Comparison of ENCODE assay signal across 8 cellular contexts in genomic region chrX:72100824-72101351, GRCh38. TPM values are rescaled to one million over a fixed set of nuclear protein-coding genes. Genes with fewer than 3 reads are reported as not detected.
A peak's percentile ranks its signal among the peaks of the same experiment; 100 is the strongest.
DNase-seq lines count a peak whose midpoint lies in the region; ATAC-seq and TF ChIP-seq lines count a peak whose summit lies in the region.

No MANE protein-coding gene starts in this region.

- H3K4me1 ChIP-seq in HUES64 (ENCODE audit: insufficient read depth, low read length): peaks cover 9% of the 10 kb centered on the region; the same call in 1 of the 2 replicates
- H3K4me1 ChIP-seq in upper lobe of left lung: peaks cover 7 to 19% (median 13%) of the 10 kb centered on the region in 4 donors

- peaks cover 70% of the 10 kb centered on the region for H3K4me1 Mint-ChIP-seq in CD14-positive monocyte

- intact Hi-C loops in CD14-positive monocyte (cut with micrococcal nuclease): no loop called here

- TF ChIP-seq POLR2A in upper lobe of left lung (IDR thresholded peaks at IDR 0.05): peak in 1 of 4 donors; percentile 46

- H3K9me3 Mint-ChIP-seq in CD14-positive monocyte: peaks cover 0 to 10% (median 3%) of the 10 kb centered on the region in 7 donors

- H3K4me3 ChIP-seq in HUES64 (ENCODE audit: low read length): no peak overlapping the region
- H3K4me3 ChIP-seq in upper lobe of left lung: peak overlapping the region in 1 of 4 donors; percentile 34

- TF ChIP-seq EP300 in upper lobe of left lung (IDR thresholded peaks at IDR 0.05): no peak

- peak overlapping the region; percentile 89 to 95 for H3K4me3 Mint-ChIP-seq in CD14-positive monocyte

- peak overlapping the region; percentile 75; the same call in 1 of the 2 replicates for H3K27ac ChIP-seq in HUES64 (ENCODE audit: low read depth, low read length)
- peak overlapping the region; percentile 40 to 77 (median 68) for H3K27ac ChIP-seq in upper lobe of left lung

- peaks cover 7 to 19% of the 10 kb centered on the region in 2 donors for H3K36me3 Mint-ChIP-seq in CD14-positive monocyte

- H3K27ac Mint-ChIP-seq in CD14-positive monocyte: peak overlapping the region; percentile 97 to 99 (median 98)

- WGBS in HUES64: 85% methylated on average over 9 of the region's 9 CpGs
- 66 to 72% methylated on average over 4 to 9 of the region's 9 CpGs for WGBS in upper lobe of left lung, 2 donors

- H3K36me3 ChIP-seq in HUES64 (ENCODE audit: insufficient read depth, low read length): no peaks in the 10 kb centered on the region
- no peaks in the 10 kb centered on the region for H3K36me3 ChIP-seq in upper lobe of left lung

- H3K27me3 ChIP-seq in HUES64 (ENCODE audit: insufficient read depth, low read length): no peaks in the 10 kb centered on the region
- no peaks in the 10 kb centered on the region for H3K27me3 ChIP-seq in upper lobe of left lung

- H3K9me3 ChIP-seq in HUES64 (ENCODE audit: insufficient read depth, low read depth, low read length) (no peaks in the 10 kb centered on the region), upper lobe of left lung (no peaks in the 10 kb centered on the region)

- ATAC-seq in GM21390 (IDR thresholded peaks at IDR 0.05; ENCODE audit: unreplicated experiment): peak; percentile 76
- ATAC-seq in upper lobe of left lung (ENCODE audit: low FRiP score in 2 of 2): peak; percentile 72 to 84

- DNase-seq in CD14-positive monocyte (ENCODE audit: low spot score) (peak; percentile 76), mesenteric fat pad (ENCODE audit: low spot score) (peak; percentile 85), upper lobe of left lung (peak in 1 of 2 donors; percentile 57), iPS-NIHi11 (ENCODE audit: low spot score) (no peak), SHP77 treated with DMSO at 0.1 percent for 48 hours (lab: John Stamatoyannopoulos, UW) (no peak)
- DNase-seq in activated CD8-positive, alpha-beta memory T cell treated with anti-CD3 and anti-CD28 coated beads for 48 hours (ENCODE audit: low read depth in 2 of 3, low spot score in 2 of 3): peak in 2 of 3 experiments; percentile 29 to 43

- TF ChIP-seq CTCF in CD14-positive monocyte (IDR thresholded peaks at IDR 0.05) (no peak), upper lobe of left lung (IDR thresholded peaks at IDR 0.05) (no peak)

- H3K9ac ChIP-seq in HUES64 (ENCODE audit: low read depth, low read length): no peak overlapping the region

- peaks cover 0 to 31% (median 0%) of the 10 kb centered on the region in 3 donors for H3K27me3 Mint-ChIP-seq in CD14-positive monocyte (ENCODE audit: low read depth in 3 of 3)

RNA-seq across cellular contexts. Expression of gene RTL5, which starts 30.8 kb away (rescaled TPM):
- polyA plus RNA-seq in CD14-positive monocyte: under 1 TPM; 0.24 to 0.59 TPM
- 4.8 TPM for polyA plus RNA-seq in HUES64 (2013, experiment 1 of 2)
- polyA plus RNA-seq in HUES64 (2013, experiment 2 of 2): 4.3 TPM
- 7.5 TPM for total RNA-seq in mesenteric fat pad
- 10 to 100 TPM in 2 of 6 donors, 1 to 10 TPM in 4; 2.7 to 15.7 (median 6.4) TPM for total RNA-seq in upper lobe of left lung

Comparison
In these comparisons a context has a peak if more than half of its experiments do, and no peak if none do; other contexts are left out.
1. DNase-seq: peak in CD14-positive monocyte (single experiment), activated CD8-positive, alpha-beta memory T cell treated with anti-CD3 and anti-CD28 coated beads for 48 hours (2 of 3) and mesenteric fat pad (single experiment); none in iPS-NIHi11 (single experiment) and SHP77 treated with DMSO at 0.1 percent for 48 hours (single experiment).